13 cellular contexts compared by ENCODE assay signal in genomic region chr7:47336178-47337020, GRCh38.
DNase-seq lines count a peak whose midpoint lies in the region; ATAC-seq, FAIRE-seq and TF ChIP-seq lines count a peak whose summit lies in the region.
"Had no signal": no experiment of that assay in that cellular context is flagged by ENCODE, and none has a peak within 500 bp of the region (broad histone marks: within the 10 kb centered on the region; RNA-seq: fewer than 3 reads in every experiment).

No MANE protein-coding gene starts in this region.

- peaks cover 35% of the 10 kb centered on the region for H3K4me1 Mint-ChIP-seq in nephron
- H3K4me1 Mint-ChIP-seq: activated naive CD4-positive, alpha-beta T cell treated with anti-CD3 and anti-CD28 coated beads, Interleukin-2, amount 10 ng/mL, durations not matched to agents 7 days and 5 days; B cell had no signal

- H3K27me3 Mint-ChIP-seq in nephron (ENCODE audit: low read depth) = no peaks in the 10 kb centered on the region
- H3K27me3 Mint-ChIP-seq: activated naive CD4-positive, alpha-beta T cell treated with anti-CD3 and anti-CD28 coated beads, Interleukin-2, amount 10 ng/mL, durations not matched to agents 7 days and 5 days; B cell; IgD-negative memory B cell; stimulated activated naive CD8-positive, alpha-beta T cell treated with anti-CD3 and anti-CD28 coated beads, Interleukin-15, Interleukin-2, amounts not matched to agents 100 ng/mL and 50 ng/mL, for 24 hours had no signal

- H3K4me3 ChIP-seq in A549 = no peak overlapping the region
- no peak overlapping the region for H3K4me3 ChIP-seq in fibroblast of pulmonary artery (replicated peaks; ENCODE audit: low read depth, low read length)

- 77% methylated on average over 11 of the region's 11 CpGs for WGBS in A549 (ENCODE audit: missing lambda C conversion rate)

- H3K4me3 Mint-ChIP-seq in nephron = no peak overlapping the region
- H3K4me3 Mint-ChIP-seq: activated naive CD4-positive, alpha-beta T cell treated with anti-CD3 and anti-CD28 coated beads, Interleukin-2, amount 10 ng/mL, durations not matched to agents 7 days and 5 days; B cell; IgD-negative memory B cell; stimulated activated naive CD8-positive, alpha-beta T cell treated with anti-CD3 and anti-CD28 coated beads, Interleukin-15, Interleukin-2, amounts not matched to agents 100 ng/mL and 50 ng/mL, for 24 hours had no signal

- H3K9me3 Mint-ChIP-seq in nephron = peaks cover 7% of the 10 kb centered on the region
- H3K9me3 Mint-ChIP-seq: activated naive CD4-positive, alpha-beta T cell treated with anti-CD3 and anti-CD28 coated beads, Interleukin-2, amount 10 ng/mL, durations not matched to agents 7 days and 5 days; IgD-negative memory B cell had no signal

- peak overlapping the region; percentile 7 to 32 (median 21) for H3K27ac Mint-ChIP-seq in nephron
- H3K27ac Mint-ChIP-seq: activated naive CD4-positive, alpha-beta T cell treated with anti-CD3 and anti-CD28 coated beads, Interleukin-2, amount 10 ng/mL, durations not matched to agents 7 days and 5 days; B cell; IgD-negative memory B cell; stimulated activated naive CD8-positive, alpha-beta T cell treated with anti-CD3 and anti-CD28 coated beads, Interleukin-15, Interleukin-2, amounts not matched to agents 100 ng/mL and 50 ng/mL, for 24 hours had no signal

- H3K9me3 ChIP-seq in A549 = no peaks in the 10 kb centered on the region

- no peak for TF ChIP-seq EP300 in A549 (IDR thresholded peaks at IDR 0.05)

- no peak overlapping the region for H3K27ac ChIP-seq in A549

- no peak overlapping the region for H3K4me2 ChIP-seq in A549

- no peak for TF ChIP-seq RAD21 in A549 (conservative IDR thresholded peaks at IDR 0.05 in 1 of 2, IDR thresholded peaks at IDR 0.05 in 1 of 2)

- POLR2A ChIA-PET in A549 (lab: Yijun Ruan, JAX) = no interaction called here

- H3K36me3 Mint-ChIP-seq in nephron (ENCODE audit: low read depth) = peaks cover 48% of the 10 kb centered on the region
- H3K36me3 Mint-ChIP-seq: activated naive CD4-positive, alpha-beta T cell treated with anti-CD3 and anti-CD28 coated beads, Interleukin-2, amount 10 ng/mL, durations not matched to agents 7 days and 5 days had no signal

- ATAC-seq in A549 (no peak), GM21825 (IDR thresholded peaks at IDR 0.05; ENCODE audit: unreplicated experiment) (no peak)

- TF ChIP-seq POLR2A in A549 (IDR thresholded peaks at IDR 0.05; ENCODE audit: low read length) = no peak

- CTCF ChIA-PET in A549 (lab: Yijun Ruan, JAX) = interaction anchor here (0.5 to 1.8 kb wide), 3 partner anchors 8 to 70 kb away, joined by 4 to 9 read pairs (median 5); no protein-coding TSS in a partner anchor

- peaks cover 29% of the 10 kb centered on the region; the same call in 2 of the 3 replicates for H3K4me1 ChIP-seq in A549

- DNase-seq in A549 (ENCODE audit: low read depth in 1 of 2, low spot score in 1 of 2) = no peak
- DNase-seq in NCI-H524 treated with DMSO at 0.1 percent for 48 hours (lab: John Stamatoyannopoulos, UW) = peak; percentile 17
- peak; percentile 32 for DNase-seq in fibroblast of pulmonary artery (ENCODE audit: low read depth)
- no peak for DNase-seq in RCC 7860 (ENCODE audit: low spot score)
- no peak for DNase-seq in activated naive CD4-positive, alpha-beta T cell (lab: John Stamatoyannopoulos, UW)
- DNase-seq in NCI-H2227 (lab: John Stamatoyannopoulos, UW; ENCODE audit: unreplicated experiment) = no peak
- DNase-seq: activated naive CD4-positive, alpha-beta T cell treated with anti-CD3 and anti-CD28 coated beads, Interleukin-2, amount 10 ng/mL, durations not matched to agents 7 days and 5 days had no signal

- no peak for FAIRE-seq in A549 (lab: Jason Lieb, UNC)
- FAIRE-seq in RCC 7860 (lab: Jason Lieb, UNC) = no peak
- FAIRE-seq: GM12892 had no signal

- no peak for TF ChIP-seq CTCF in A549 (IDR thresholded peaks at IDR 0.05)
- TF ChIP-seq CTCF in fibroblast of pulmonary artery (IDR thresholded peaks at IDR 0.05; ENCODE audit: low read length, missing control alignments) = no peak
- TF ChIP-seq CTCF in nephron (IDR thresholded peaks at IDR 0.05; ENCODE audit: unreplicated experiment in 3 of 3) = no peak

TF ChIP-seq in A549, 52 proteins besides CTCF, POLR2A, EP300 and RAD21:
- TF ChIP-seq JUNB (IDR thresholded peaks at IDR 0.05) (no peak), POLR2AphosphoS2 (conservative IDR thresholded peaks at IDR 0.05; ENCODE audit: low read length) (0 out of 2 replicates have a peak, but pooled peaks have one; percentile 57)

Comparison
In these comparisons a context has a peak if more than half of its experiments do, and no peak if none do; other contexts are left out.
1. DNase-seq: peak in NCI-H524 treated with DMSO at 0.1 percent for 48 hours (single experiment) and fibroblast of pulmonary artery (single experiment); none in A549 (0 of 2), RCC 7860 (single experiment), activated naive CD4-positive, alpha-beta T cell (0 of 4) and NCI-H2227 (single experiment).